In genomic region chr1:225812488-225813249, GRCh38 we compare ENCODE assay signal across 2 cellular contexts.
A peak's percentile ranks its signal among the peaks of the same experiment; 100 is the strongest.
TF ChIP-seq lines count a peak whose summit lies in the region.

No MANE protein-coding gene starts in this region.

TF ChIP-seq in HEK293, 187 proteins besides CTCF, POLR2A, EP300 and RAD21 (continued from another document):
- no peak for TF ChIP-seq ZNF692 (tag by site-specific recombination; IDR thresholded peaks at IDR 0.05)
- no peak for TF ChIP-seq ZNF10 (tag by site-specific recombination; IDR thresholded peaks at IDR 0.05)
- TF ChIP-seq SALL2 (tag by site-specific recombination; IDR thresholded peaks at IDR 0.05; ENCODE audit: borderline replicate concordance) = no peak
- TF ChIP-seq SP3 (tag by site-specific recombination; IDR thresholded peaks at IDR 0.05) = no peak
- TF ChIP-seq IKZF3 (tag by site-specific recombination; IDR thresholded peaks at IDR 0.05) = peak; percentile 67
- peak; percentile 95 for TF ChIP-seq EGR2 (tag by site-specific recombination; IDR thresholded peaks at IDR 0.05; ENCODE audit: low read depth)
- no peak for TF ChIP-seq OSR2 (tag by site-specific recombination; IDR thresholded peaks at IDR 0.05)
- TF ChIP-seq RBAK (tag by site-specific recombination; IDR thresholded peaks at IDR 0.05) = no peak
- TF ChIP-seq PRDM2 (tag by site-specific recombination; IDR thresholded peaks at IDR 0.05; ENCODE audit: borderline replicate concordance) = no peak
- no peak for TF ChIP-seq ZSCAN23 (tag by site-specific recombination; IDR thresholded peaks at IDR 0.05)
- TF ChIP-seq ZEB2 (tag by site-specific recombination; IDR thresholded peaks at IDR 0.05) = 0 out of 2 replicates have a peak, but pooled peaks have one; percentile 29
- no peak for TF ChIP-seq KLF10 (tag by site-specific recombination; IDR thresholded peaks at IDR 0.05)
- peak; percentile 95 for TF ChIP-seq ZFHX2 (tag by site-specific recombination; conservative IDR thresholded peaks at IDR 0.05)
- TF ChIP-seq MZF1 (tag by site-specific recombination; IDR thresholded peaks at IDR 0.05; ENCODE audit: borderline replicate concordance) = peak; percentile 71; the same call in 1 of the 2 replicates
- TF ChIP-seq ZBTB8A (tag by site-specific recombination; IDR thresholded peaks at IDR 0.05) = peak; percentile 18; the same call in 1 of the 2 replicates
- no peak for TF ChIP-seq ZNF391 (tag by site-specific recombination; IDR thresholded peaks at IDR 0.05; ENCODE audit: borderline replicate concordance, low read depth)
- peak; percentile 71 for TF ChIP-seq ZNF335 (tag by site-specific recombination; conservative IDR thresholded peaks at IDR 0.05)
- TF ChIP-seq SP7 (tag by site-specific recombination; IDR thresholded peaks at IDR 0.05) = no peak
- peak; percentile 38; the same call in 1 of the 2 replicates for TF ChIP-seq ZNF600 (tag by site-specific recombination; IDR thresholded peaks at IDR 0.05)
- TF ChIP-seq SP2 (tag by site-specific recombination; IDR thresholded peaks at IDR 0.05) = no peak
- no peak for TF ChIP-seq ZNF747 (tag by site-specific recombination; IDR thresholded peaks at IDR 0.05)
- TF ChIP-seq ZNF707 (tag by site-specific recombination; IDR thresholded peaks at IDR 0.05) = no peak
- no peak for TF ChIP-seq ZNF792 (tag by site-specific recombination; IDR thresholded peaks at IDR 0.05)

TF ChIP-seq in WTC11, 78 proteins besides CTCF, POLR2A, EP300 and RAD21 (continued from another document):
- TF ChIP-seq HMGXB4 (CRISPR knock-in tag; IDR thresholded peaks at IDR 0.05) = no peak
- TF ChIP-seq AR (CRISPR knock-in tag; IDR thresholded peaks at IDR 0.05) = no peak
- no peak for TF ChIP-seq FOXJ3 (CRISPR knock-in tag; IDR thresholded peaks at IDR 0.05; ENCODE audit: borderline replicate concordance)
